Comparison of ENCODE assay signal across 21 cellular contexts in genomic region chr10:120286280-120286679, GRCh38.
"Had no signal": no experiment of that assay in that cellular context is flagged by ENCODE, and none has a peak within 500 bp of the region (broad histone marks: within the 10 kb centered on the region; RNA-seq: fewer than 3 reads in every experiment).

No MANE protein-coding gene starts in this region.

- H3K27ac Mint-ChIP-seq: dendritic cell treated with granulocyte-macrophage colony-stimulating factor and Interleukin-4, amounts not matched to agents 40 ng/mL and 50 ng/mL, for 4 days; effector memory CD8-positive, alpha-beta T cell; memory B cell; mesothelial cell of epicardium; natural killer cell treated with Interleukin-12 subunit alpha and Interleukin-12 subunit beta and Interleukin-15 and Interleukin-18, amount 100 ng/mL, for 72 hours; stimulated activated naive B cell treated with anti-CD40 and anti-IgM and Interleukin-4, amounts not matched to agents 10 μg/mL and 1 μg/mL and 100 μg/mL, for 72 hours had no signal

- H3K36me3 Mint-ChIP-seq: memory B cell; mesothelial cell of epicardium; natural killer cell treated with Interleukin-12 subunit alpha and Interleukin-12 subunit beta and Interleukin-15 and Interleukin-18, amount 100 ng/mL, for 72 hours; stimulated activated naive B cell treated with anti-CD40 and anti-IgM and Interleukin-4, amounts not matched to agents 10 μg/mL and 1 μg/mL and 100 μg/mL, for 72 hours had no signal

- H3K27ac ChIP-seq: epithelial cell of prostate, heart left ventricle, parathyroid adenoma, psoas muscle, spleen, uterus had no signal

- H3K9me3 Mint-ChIP-seq: dendritic cell treated with granulocyte-macrophage colony-stimulating factor and Interleukin-4, amounts not matched to agents 40 ng/mL and 50 ng/mL, for 4 days; effector memory CD8-positive, alpha-beta T cell; memory B cell; mesothelial cell of epicardium; natural killer cell treated with Interleukin-12 subunit alpha and Interleukin-12 subunit beta and Interleukin-15 and Interleukin-18, amount 100 ng/mL, for 72 hours had no signal

- H3K4me1 Mint-ChIP-seq: memory B cell; mesothelial cell of epicardium; stimulated activated naive B cell treated with anti-CD40 and anti-IgM and Interleukin-4, amounts not matched to agents 10 μg/mL and 1 μg/mL and 100 μg/mL, for 72 hours had no signal

- DNase-seq: cerebellar nuclear complex; effector memory CD8-positive, alpha-beta T cell; foreskin melanocyte; heart left ventricle; hippocampal formation; kidney glomerular epithelial cell; psoas muscle; spleen; stimulated activated CD4-positive, alpha-beta T cell treated with anti-CD3 and anti-CD28 coated beads, Interleukin-15, amount 100 ng/mL, for 24 hours; stimulated activated CD4-positive, alpha-beta T cell treated with anti-CD3 and anti-CD28 coated beads, Interleukin-1b, Interleukin-23, amount 100 ng/mL, for 48 hours; stimulated activated CD4-positive, alpha-beta T cell treated with anti-CD3 and anti-CD28 coated beads, Interleukin-4, amount 100 ng/mL, for 24 hours; stimulated activated naive B cell treated with anti-CD40 and anti-IgM and Interleukin-4, amounts not matched to agents 10 μg/mL and 1 μg/mL and 100 μg/mL, for 72 hours; trophoblast cell; uterus had no signal

- H3K4me3 Mint-ChIP-seq: dendritic cell treated with granulocyte-macrophage colony-stimulating factor and Interleukin-4, amounts not matched to agents 40 ng/mL and 50 ng/mL, for 4 days; effector memory CD8-positive, alpha-beta T cell; memory B cell; mesothelial cell of epicardium; natural killer cell treated with Interleukin-12 subunit alpha and Interleukin-12 subunit beta and Interleukin-15 and Interleukin-18, amount 100 ng/mL, for 72 hours; stimulated activated naive B cell treated with anti-CD40 and anti-IgM and Interleukin-4, amounts not matched to agents 10 μg/mL and 1 μg/mL and 100 μg/mL, for 72 hours had no signal

- H3K9ac ChIP-seq: parathyroid adenoma had no signal

- H3K4me1 ChIP-seq: heart left ventricle, parathyroid adenoma, psoas muscle, spleen, uterus had no signal

- H2AFZ ChIP-seq: parathyroid adenoma had no signal

- H3K79me2 ChIP-seq: parathyroid adenoma had no signal

- H3K9me3 ChIP-seq: psoas muscle, uterus had no signal

- H3K36me3 ChIP-seq: heart left ventricle, spleen, uterus had no signal

- H3K27me3 ChIP-seq: spleen, uterus had no signal

- H3K27me3 Mint-ChIP-seq: dendritic cell treated with granulocyte-macrophage colony-stimulating factor and Interleukin-4, amounts not matched to agents 40 ng/mL and 50 ng/mL, for 4 days had no signal

- ATAC-seq: effector memory CD8-positive, alpha-beta T cell; heart left ventricle; natural killer cell treated with Interleukin-12 subunit alpha and Interleukin-12 subunit beta and Interleukin-15 and Interleukin-18, amount 100 ng/mL, for 72 hours; psoas muscle; sciatic nerve; stimulated activated naive B cell treated with anti-CD40 and anti-IgM and Interleukin-4, amounts not matched to agents 10 μg/mL and 1 μg/mL and 100 μg/mL, for 72 hours had no signal

- H3K4me3 ChIP-seq: heart left ventricle, psoas muscle, spleen, uterus had no signal
